Comparison of ENCODE assay signal across 9 cellular contexts in genomic region chr18:68713791-68714190, GRCh38. TPM values are rescaled to one million over a fixed set of nuclear protein-coding genes. Genes with fewer than 3 reads are reported as not detected.
A peak's percentile ranks its signal among the peaks of the same experiment; 100 is the strongest.
DNase-seq lines count a peak whose midpoint lies in the region; ATAC-seq, FAIRE-seq and TF ChIP-seq lines count a peak whose summit lies in the region.
"Had no signal": no experiment of that assay in that cellular context is flagged by ENCODE, and none has a peak within 500 bp of the region (broad histone marks: within the 10 kb centered on the region; RNA-seq: fewer than 3 reads in every experiment).

No MANE protein-coding gene starts in this region.

- TF ChIP-seq POLR2A in GM12892 (IDR thresholded peaks at IDR 0.05; ENCODE audit: low read depth, low read length) (no peak), GM18505 (IDR thresholded peaks at IDR 0.05; ENCODE audit: borderline replicate concordance, extremely low read depth, insufficient read depth, insufficient read length) (no peak)

- no peak overlapping the region for H3K27ac ChIP-seq in SJSA1

- DNase-seq in SJSA1 (ENCODE audit: low read depth in 1 of 2, low spot score in 2 of 2): no peak
- DNase-seq in fibroblast of pulmonary artery (ENCODE audit: low read depth): no peak
- no peak for DNase-seq in skeletal muscle cell (ENCODE audit: low read depth)
- no peak for DNase-seq in GM12892 (ENCODE audit: insufficient read length)
- no peak for DNase-seq in foreskin melanocyte
- DNase-seq: activated gamma-delta T cell treated with Interleukin-2 at 50 U/mL for 16 hours had no signal

- no peaks in the 10 kb centered on the region for H3K27me3 ChIP-seq in SJSA1 (replicated peaks)

- ATAC-seq in GM18867 (IDR thresholded peaks at IDR 0.05; ENCODE audit: unreplicated experiment) (no peak), GM18505 (IDR thresholded peaks at IDR 0.05; ENCODE audit: unreplicated experiment) (no peak)

- no peaks in the 10 kb centered on the region for H3K9me3 ChIP-seq in SJSA1 (replicated peaks)

- no peak for FAIRE-seq in GM12892 (lab: Jason Lieb, UNC)

- no peak for TF ChIP-seq CTCF in GM12875 (IDR thresholded peaks at IDR 0.05; ENCODE audit: borderline replicate concordance, insufficient read depth, low read depth, low read length)
- TF ChIP-seq CTCF in fibroblast of pulmonary artery (IDR thresholded peaks at IDR 0.05; ENCODE audit: low read length, missing control alignments): no peak

- H3K4me3 ChIP-seq in GM12875 (ENCODE audit: low read depth, low read length) (peak overlapping the region; percentile 78), SJSA1 (peak overlapping the region; percentile 80), fibroblast of pulmonary artery (replicated peaks; ENCODE audit: low read depth, low read length) (peak overlapping the region; percentile 84), skeletal muscle cell (ENCODE audit: low read depth, low read length) (peak overlapping the region; percentile 86)

- peaks cover under 1% of the 10 kb centered on the region; the same call in 1 of the 2 replicates for H3K4me1 ChIP-seq in SJSA1 (replicated peaks)

- H3K36me3 ChIP-seq in SJSA1: peaks cover 50% of the 10 kb centered on the region

RNA-seq across cellular contexts. Expression of gene TMX3, which starts 1.1 kb away (rescaled TPM):
- total RNA-seq in SJSA1 (2014; rRNA removed; shearing (Covaris generic)): 118 and 130 TPM in 2 replicates
- polyA plus RNA-seq in GM12892 (2012; ENCODE audit: missing spikeins): 32.9 TPM
